Comparison of ENCODE assay signal across 8 cellular contexts in the genomic region with DNA sequence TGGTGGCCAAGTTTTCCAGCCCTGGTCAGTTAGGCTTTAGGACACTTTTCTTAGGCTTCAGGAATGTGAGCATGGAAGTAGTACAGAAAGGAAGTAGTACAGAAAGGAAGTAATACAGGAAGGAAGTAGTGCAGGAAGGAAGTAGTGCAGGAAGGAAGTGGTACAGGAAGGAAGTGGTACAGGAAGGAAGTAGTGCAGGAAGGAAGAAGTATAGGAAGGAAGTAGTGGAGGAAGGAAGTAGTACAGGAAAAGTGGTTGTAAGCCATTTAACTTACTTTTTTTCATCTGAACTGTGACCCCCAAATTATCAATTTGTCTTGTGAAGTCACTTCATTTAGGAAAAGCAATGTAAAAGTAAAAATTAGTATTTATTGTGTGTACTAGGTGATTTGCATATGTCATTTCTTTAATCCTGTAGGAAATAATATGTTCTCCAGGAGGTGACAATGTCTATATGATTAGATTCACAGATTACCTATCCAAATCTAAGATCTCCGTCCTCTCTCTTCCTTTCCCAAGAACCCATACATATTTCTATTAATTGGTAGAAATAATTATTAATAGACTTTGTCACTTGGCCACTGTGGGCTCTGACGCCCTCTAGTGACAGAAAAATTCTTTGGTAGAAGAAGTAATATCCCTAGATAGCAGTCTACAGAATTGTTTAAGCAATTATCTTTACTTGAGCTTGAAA. TPM values are rescaled to one million over a fixed set of nuclear protein-coding genes. Genes with fewer than 3 reads are reported as not detected.
DNase-seq lines count a peak whose midpoint lies in the region; ATAC-seq and TF ChIP-seq lines count a peak whose summit lies in the region.

No MANE protein-coding gene starts in this region.

- no peaks in the 10 kb centered on the region for H3K9me2 ChIP-seq in SU-DHL-6 (replicated peaks; ENCODE audit: insufficient read depth, low read length)

- peaks cover 6% of the 10 kb centered on the region; the same call in 1 of the 2 replicates for H3F3A ChIP-seq in SU-DHL-6 (ENCODE audit: insufficient read depth)

- TF ChIP-seq CTCF in AG10803 (conservative IDR thresholded peaks at IDR 0.05; ENCODE audit: low read length) (peak; percentile 74), GM12873 (IDR thresholded peaks at IDR 0.05; ENCODE audit: insufficient read depth, low read depth, low read length, missing control alignments) (peak; percentile 43), SU-DHL-6 (IDR thresholded peaks at IDR 0.05; ENCODE audit: insufficient read depth, low read length, poor library complexity, severe bottlenecking) (peak; percentile 45), gastroesophageal sphincter (IDR thresholded peaks at IDR 0.05) (peak; percentile 76 to 84 (median 79)), thoracic aorta (IDR thresholded peaks at IDR 0.05) (peak; percentile 79)

- H3K27me3 ChIP-seq in SU-DHL-6 (ENCODE audit: low read length) = no peaks in the 10 kb centered on the region
- H3K27me3 ChIP-seq in gastroesophageal sphincter = no peaks in the 10 kb centered on the region
- H3K27me3 ChIP-seq in thoracic aorta (replicated peaks; ENCODE audit: insufficient read depth) = no peaks in the 10 kb centered on the region

- no peak overlapping the region for H3K9ac ChIP-seq in SU-DHL-6 (ENCODE audit: low read length)

- H3K79me2 ChIP-seq in SU-DHL-6 (ENCODE audit: insufficient read depth, low read length) = no peaks in the 10 kb centered on the region

- H3K4me2 ChIP-seq in SU-DHL-6 (ENCODE audit: low read depth, low read length, poor library complexity, severe bottlenecking) = no peak overlapping the region

- WGBS in gastroesophageal sphincter (ENCODE audit: low coverage in 1 of 2), 2 donors = 0 to 13% methylated on average over 2 of the region's 2 CpGs

- TF ChIP-seq POLR2A in gastroesophageal sphincter (IDR thresholded peaks at IDR 0.05) = no peak

- H4K20me1 ChIP-seq in SU-DHL-6 (ENCODE audit: low read depth, low read length) = no peaks in the 10 kb centered on the region

- H3K4me1 ChIP-seq in gastroesophageal sphincter (peaks cover 15 to 84% (median 25%) of the 10 kb centered on the region in 3 donors), thoracic aorta (ENCODE audit: control insufficient read depth in 1 of 2, low read depth in 2 of 2) (peaks cover 33 to 80% of the 10 kb centered on the region in 2 donors)

- H3K9me3 ChIP-seq in SU-DHL-6 (ENCODE audit: insufficient read depth, low read length) = peaks cover 6% of the 10 kb centered on the region; the same call in 1 of the 2 replicates
- no peaks in the 10 kb centered on the region for H3K9me3 ChIP-seq in gastroesophageal sphincter
- no peaks in the 10 kb centered on the region for H3K9me3 ChIP-seq in thoracic aorta

- no peak for ATAC-seq in gastroesophageal sphincter
- ATAC-seq in thoracic aorta (ENCODE audit: insufficient number of reproducible peaks, low FRiP score, low read depth) = no peak
- ATAC-seq in GM21381 (IDR thresholded peaks at IDR 0.05; ENCODE audit: unreplicated experiment) = no peak
- no peak for ATAC-seq in GM19324 (IDR thresholded peaks at IDR 0.05; ENCODE audit: low FRiP score, unreplicated experiment)

- H3K4me3 ChIP-seq in AG10803 (ENCODE audit: low read length) = no peak overlapping the region
- no peak overlapping the region for H3K4me3 ChIP-seq in SU-DHL-6 (ENCODE audit: insufficient read depth, low read length, poor library complexity, severe bottlenecking)
- no peak overlapping the region for H3K4me3 ChIP-seq in gastroesophageal sphincter
- peak overlapping the region; percentile 38 for H3K4me3 ChIP-seq in thoracic aorta

- no peak overlapping the region for H3K27ac ChIP-seq in SU-DHL-6 (ENCODE audit: low read depth, low read length)
- H3K27ac ChIP-seq in gastroesophageal sphincter = peak overlapping the region; percentile 40 to 95 (median 75)
- H3K27ac ChIP-seq in thoracic aorta = peak overlapping the region; percentile 44 to 61

- no peak for TF ChIP-seq EP300 in gastroesophageal sphincter (IDR thresholded peaks at IDR 0.05)

- DNase-seq in AG10803 (ENCODE audit: low read depth) (peak; percentile 32), thoracic aorta (ENCODE audit: low spot score) (no peak), GM19238 (ENCODE audit: insufficient read length, low spot score) (no peak)

- H2AFZ ChIP-seq in SU-DHL-6 (ENCODE audit: low read depth, low read length, severe bottlenecking) = no peak overlapping the region

- H3K36me3 ChIP-seq in SU-DHL-6 (ENCODE audit: low read length) (no peaks in the 10 kb centered on the region), gastroesophageal sphincter (no peaks in the 10 kb centered on the region), thoracic aorta (no peaks in the 10 kb centered on the region)

RNA-seq across cellular contexts. Expression of a gene that starts 3.9 kb away (rescaled TPM):
- total RNA-seq in gastroesophageal sphincter (10 to 100 TPM; 15.0 to 27.5 (median 19.6) TPM), thoracic aorta (10 to 100 TPM; 24.0 to 32.6 TPM)

RNA-seq across cellular contexts. Expression of a gene that starts 34.1 kb away (rescaled TPM):
- total RNA-seq in gastroesophageal sphincter = 1,000 to 10,000 TPM; 5,887 to 9,086 (median 7,887) TPM
- over 10,000 TPM in 1 of 2 donors, 1,000 to 10,000 TPM in 1; 4,797 to 12,240 TPM for total RNA-seq in thoracic aorta
